Comparison of ENCODE assay signal across 1 cellular context in genomic region chrX:129773649-129774458, GRCh38.
TF ChIP-seq lines count a peak whose summit lies in the region.

No MANE protein-coding gene starts in this region.

TF ChIP-seq in HepG2, 621 proteins besides CTCF, POLR2A, EP300 and RAD21 (continued from another document and continues in another):
- no peak for TF ChIP-seq ZBTB4 (CRISPR knock-in tag; IDR thresholded peaks at IDR 0.05; ENCODE audit: borderline replicate concordance)
- no peak for TF ChIP-seq ZNF24 (IDR thresholded peaks at IDR 0.05)
- peak; percentile 23; the same call in 1 of the 2 replicates for TF ChIP-seq GATA4 (IDR thresholded peaks at IDR 0.05; ENCODE audit: borderline replicate concordance, low read depth)
- no peak for TF ChIP-seq YEATS2 (CRISPR knock-in tag; IDR thresholded peaks at IDR 0.05; ENCODE audit: borderline replicate concordance)
- TF ChIP-seq PITX1 (CRISPR knock-in tag; IDR thresholded peaks at IDR 0.05): 0 out of 2 replicates have a peak, but pooled peaks have one; percentile 37
- TF ChIP-seq LRRFIP1 (CRISPR knock-in tag; conservative IDR thresholded peaks at IDR 0.05): no peak
- TF ChIP-seq PCBP1 (IDR thresholded peaks at IDR 0.05; ENCODE audit: borderline replicate concordance, low read depth, low read length): no peak
- no peak for TF ChIP-seq HMGA1 (CRISPR knock-in tag; conservative IDR thresholded peaks at IDR 0.05)
- no peak for TF ChIP-seq KMT2B (CRISPR knock-in tag; IDR thresholded peaks at IDR 0.05)
- 0 out of 2 replicates have a peak, but pooled peaks have one; percentile 42 for TF ChIP-seq JUN (CRISPR knock-in tag; IDR thresholded peaks at IDR 0.05)
- TF ChIP-seq NR2F2 (IDR thresholded peaks at IDR 0.05; ENCODE audit: borderline replicate concordance, low read depth): no peak
- TF ChIP-seq ZNF234 (CRISPR knock-in tag; conservative IDR thresholded peaks at IDR 0.05): no peak
- no peak for TF ChIP-seq ZFP82 (CRISPR knock-in tag; IDR thresholded peaks at IDR 0.05; ENCODE audit: borderline replicate concordance)
- no peak for TF ChIP-seq GRHL1 (CRISPR knock-in tag; conservative IDR thresholded peaks at IDR 0.05)
- no peak; the same call in 1 of the 2 replicates for TF ChIP-seq HMG20A (CRISPR knock-in tag; IDR thresholded peaks at IDR 0.05; ENCODE audit: borderline replicate concordance)
- TF ChIP-seq ZNF33A (CRISPR knock-in tag; IDR thresholded peaks at IDR 0.05; ENCODE audit: borderline replicate concordance): no peak
- no peak for TF ChIP-seq ZNF562 (CRISPR knock-in tag; IDR thresholded peaks at IDR 0.05; ENCODE audit: borderline replicate concordance)
- peak; percentile 86 for TF ChIP-seq ZNF281 (CRISPR knock-in tag; IDR thresholded peaks at IDR 0.05; ENCODE audit: borderline replicate concordance)
- peak; percentile 62 for TF ChIP-seq HNF4A (CRISPR knock-in tag; IDR thresholded peaks at IDR 0.05)
- no peak for TF ChIP-seq ZNF121 (CRISPR knock-in tag; IDR thresholded peaks at IDR 0.05)
- peak; percentile 27; the same call in 1 of the 2 replicates for TF ChIP-seq SALL1 (CRISPR knock-in tag; IDR thresholded peaks at IDR 0.05)
- TF ChIP-seq ZBTB46 (CRISPR knock-in tag; IDR thresholded peaks at IDR 0.05; ENCODE audit: borderline replicate concordance): no peak
- no peak for TF ChIP-seq TRAFD1 (CRISPR knock-in tag; IDR thresholded peaks at IDR 0.05; ENCODE audit: borderline replicate concordance)
- TF ChIP-seq ATF6 (CRISPR knock-in tag; conservative IDR thresholded peaks at IDR 0.05): no peak
- no peak for TF ChIP-seq ZNF761 (CRISPR knock-in tag; conservative IDR thresholded peaks at IDR 0.05)
- no peak for TF ChIP-seq ZNF460 (CRISPR knock-in tag; IDR thresholded peaks at IDR 0.05; ENCODE audit: borderline replicate concordance)
- TF ChIP-seq MXI1 (IDR thresholded peaks at IDR 0.05; ENCODE audit: borderline replicate concordance, low read depth, low read length): 0 out of 3 replicates have a peak, but pooled peaks have one; percentile 35
- TF ChIP-seq SOX6 (IDR thresholded peaks at IDR 0.05): no peak
- peak; percentile 85 for TF ChIP-seq SOX6 (CRISPR knock-in tag; IDR thresholded peaks at IDR 0.05)
- no peak for TF ChIP-seq NAIF1 (CRISPR knock-in tag; IDR thresholded peaks at IDR 0.05; ENCODE audit: borderline replicate concordance)
- TF ChIP-seq MED1 (CRISPR knock-in tag; IDR thresholded peaks at IDR 0.05): 0 out of 2 replicates have a peak, but pooled peaks have one; percentile 14
- no peak for TF ChIP-seq ZNF670 (CRISPR knock-in tag; IDR thresholded peaks at IDR 0.05; ENCODE audit: borderline replicate concordance)
- TF ChIP-seq ARID5B (CRISPR knock-in tag; IDR thresholded peaks at IDR 0.05): 0 out of 2 replicates have a peak, but pooled peaks have one; percentile 7
- no peak for TF ChIP-seq ZNF790 (CRISPR knock-in tag; IDR thresholded peaks at IDR 0.05; ENCODE audit: borderline replicate concordance)
- no peak for TF ChIP-seq AKAP8 (CRISPR knock-in tag; IDR thresholded peaks at IDR 0.05)
- TF ChIP-seq CENPBD1 (CRISPR knock-in tag; IDR thresholded peaks at IDR 0.05; ENCODE audit: borderline replicate concordance, low read depth): no peak
- TF ChIP-seq PHF21A (CRISPR knock-in tag; IDR thresholded peaks at IDR 0.05): peak; percentile 68; the same call in 1 of the 2 replicates
